8 cellular contexts compared by ENCODE assay signal in genomic region chr7:111232249-111233084, GRCh38.
DNase-seq lines count a peak whose midpoint lies in the region; ATAC-seq and TF ChIP-seq lines count a peak whose summit lies in the region.

No MANE protein-coding gene starts in this region.

- WGBS in mesodermal cell (ENCODE audit: insufficient coverage in 2 of 2), 2 experiments = 80 to 91% methylated on average over 2 of the region's 3 CpGs

- DNase-seq in RWPE1 (ENCODE audit: low spot score) (peak; percentile 19), hypothalamus (lab: John Stamatoyannopoulos, UW) (no peak), NCI-H2107 treated with DMSO at 0.1 percent for 48 hours (lab: John Stamatoyannopoulos, UW; ENCODE audit: unreplicated experiment) (no peak), NCI-H2081 treated with DMSO at 0.1 percent for 48 hours (lab: John Stamatoyannopoulos, UW) (no peak)
- no peak for DNase-seq in activated CD4-positive, alpha-beta T cell treated with anti-CD3 and anti-CD28 coated beads for 4 hours

- no peak for TF ChIP-seq CTCF in RWPE1 (conservative IDR thresholded peaks at IDR 0.05; ENCODE audit: low read depth)

- peaks cover 4% of the 10 kb centered on the region for H3K4me1 ChIP-seq in mesodermal cell (ENCODE audit: control insufficient read depth, insufficient read depth, low read length, poor library complexity, severe bottlenecking)

- H3K4me3 ChIP-seq in mesodermal cell (ENCODE audit: extremely low read depth, insufficient read depth, low read length, poor library complexity, severe bottlenecking) = no peak overlapping the region

- CTCF ChIA-PET in RWPE1 (lab: Yijun Ruan, JAX) = no interaction called here

- peak; percentile 86 for ATAC-seq in GM18873 (IDR thresholded peaks at IDR 0.05; ENCODE audit: low FRiP score, unreplicated experiment)
- ATAC-seq in HG02840 (IDR thresholded peaks at IDR 0.05; ENCODE audit: low FRiP score, unreplicated experiment) = peak; percentile 90

- H3K27ac ChIP-seq in RWPE1 = no peak overlapping the region
- H3K27ac ChIP-seq in mesodermal cell (ENCODE audit: low read depth, low read length, severe bottlenecking) = peak overlapping the region; percentile 1

- H3K9me3 ChIP-seq in mesodermal cell (ENCODE audit: control insufficient read depth, low read length) = no peaks in the 10 kb centered on the region

- POLR2A ChIA-PET in RWPE1 (lab: Yijun Ruan, JAX; ENCODE audit: low non-redundant PET) = interaction anchor here (0.7 kb wide), 1 partner anchor 100 kb away, joined by 7 read pairs; no protein-coding TSS in a partner anchor

- H3K36me3 ChIP-seq in mesodermal cell (ENCODE audit: control insufficient read depth, insufficient read depth, low read length) = no peaks in the 10 kb centered on the region
